ENCODE assay signal across 23 cellular contexts in genomic region chr19:37975071-37975470, GRCh38.
DNase-seq lines count a peak whose midpoint lies in the region; ATAC-seq, FAIRE-seq and TF ChIP-seq lines count a peak whose summit lies in the region.
"Had no signal": no experiment of that assay in that cellular context is flagged by ENCODE, and none has a peak within 500 bp of the region (broad histone marks: within the 10 kb centered on the region; RNA-seq: fewer than 3 reads in every experiment).

No MANE protein-coding gene starts in this region.

- H3K36me3 Mint-ChIP-seq in neural progenitor cell = peaks cover 18% of the 10 kb centered on the region

- H3K27ac Mint-ChIP-seq in neural progenitor cell = peak overlapping the region; percentile 10
- H3K27ac Mint-ChIP-seq: activated naive CD8-positive, alpha-beta T cell; endodermal cell had no signal

- peaks cover 0 to 6% (median 4%) of the 10 kb centered on the region in 4 donors for H3K9me3 ChIP-seq in liver (ENCODE audit: control insufficient read depth in 4 of 4, low read length in 3 of 4)
- no peaks in the 10 kb centered on the region for H3K9me3 ChIP-seq in HepG2 (ENCODE audit: low read length)
- peaks cover 0 to 10% (median 0%) of the 10 kb centered on the region in 4 donors for H3K9me3 ChIP-seq in Peyer's patch
- no peaks in the 10 kb centered on the region for H3K9me3 ChIP-seq in neural progenitor cell (ENCODE audit: low read depth)

- peaks cover 14% of the 10 kb centered on the region for H3F3A ChIP-seq in neural progenitor cell (ENCODE audit: low read depth)

- 86% methylated on average over 13 of the region's 13 CpGs for WGBS in liver
- 94% methylated on average over 12 of the region's 13 CpGs for WGBS in HepG2 (ENCODE audit: low lambda C conversion rate)

- H3K9ac ChIP-seq in liver (ENCODE audit: low read depth in 1 of 2, low read length in 2 of 2) = no peak overlapping the region
- no peak overlapping the region for H3K9ac ChIP-seq in HepG2 (ENCODE audit: insufficient read depth, low read depth, low read length)
- no peak overlapping the region for H3K9ac ChIP-seq in neural progenitor cell

- H2AFZ ChIP-seq in HepG2 (ENCODE audit: low read length) (no peak overlapping the region), neural progenitor cell (replicated peaks) (no peak overlapping the region)

- H3K27ac ChIP-seq in liver (ENCODE audit: low read depth in 1 of 2, low read length in 2 of 2) (no peak overlapping the region), HepG2 (ENCODE audit: extremely low read length, insufficient read depth, low read length) (no peak overlapping the region), Peyer's patch (peak overlapping the region in 1 of 4 donors; percentile 74), neural progenitor cell (no peak overlapping the region)
- H3K27ac ChIP-seq: C4-2B, left ventricle myocardium inferior had no signal

- DNase-seq in HepG2 (ENCODE audit: low spot score) = no peak
- peak; percentile 20 to 61 (median 57) for DNase-seq in Peyer's patch
- DNase-seq in neural progenitor cell (ENCODE audit: low spot score) = no peak
- no peak for DNase-seq in HT-29 (ENCODE audit: low spot score)
- DNase-seq in activated CD4-positive, alpha-beta T cell treated with anti-CD3 and anti-CD28 coated beads, Interleukin-2, amount 50 U/mL, for 4 hours = no peak
- DNase-seq: activated T-cell treated with anti-CD3 and anti-CD28 coated beads, Interleukin-2, amount 50 U/mL, for 48 hours; DMS 273 treated with DMSO at 0.1 percent for 48 hours; endodermal cell; GF-D8; glutamatergic neuron; left ventricle myocardium inferior; NCI-H1417; NCI-H2171; stimulated activated CD4-positive, alpha-beta T cell treated with anti-CD3 and anti-CD28 coated beads, Interleukin-1b, Interleukin-23, amount 100 ng/mL, for 48 hours; stimulated activated naive CD8-positive, alpha-beta T cell treated with anti-CD3 and anti-CD28 coated beads, Interleukin-15, amount 100 ng/mL, for 72 hours; trophoblast cell had no signal

- no TSS peak for BruUV-seq in HepG2 (replicated peaks; lab: Mats Ljungman, UMichigan)

- no peak for TF ChIP-seq EP300 in HepG2 (IDR thresholded peaks at IDR 0.05; ENCODE audit: low read depth in 2 of 2, low read length in 2 of 2)
- TF ChIP-seq EP300 in HepG2 (CRISPR knock-in tag; IDR thresholded peaks at IDR 0.05; ENCODE audit: borderline replicate concordance) = no peak

- ATAC-seq in HepG2 = no peak
- ATAC-seq in GM18867 (IDR thresholded peaks at IDR 0.05; ENCODE audit: unreplicated experiment) = no peak
- ATAC-seq in HG02870 (IDR thresholded peaks at IDR 0.05; ENCODE audit: unreplicated experiment) = no peak
- ATAC-seq: Panc1; stimulated activated naive CD8-positive, alpha-beta T cell treated with anti-CD3 and anti-CD28 coated beads, Interleukin-15, amount 100 ng/mL, for 72 hours had no signal

- H4K20me1 ChIP-seq in HepG2 (ENCODE audit: insufficient read depth, low read length) (no peaks in the 10 kb centered on the region), neural progenitor cell (ENCODE audit: low read depth) (no peaks in the 10 kb centered on the region)

- H3K9me3 Mint-ChIP-seq in neural progenitor cell = peaks cover 19% of the 10 kb centered on the region

- in situ Hi-C loops in HepG2 (cut with HindIII; ENCODE audit: extremely low pct_ligation_motif_present, low pct_unique_long_range_greater_than_20kb) = no loop called here

- TF ChIP-seq CTCF in liver (IDR thresholded peaks at IDR 0.05; ENCODE audit: low read depth, low read length, missing input control) (no peak), HepG2 (CRISPR knock-in tag; IDR thresholded peaks at IDR 0.05) (no peak), Peyer's patch (IDR thresholded peaks at IDR 0.05) (peak in 1 of 6 experiments; percentile 21), neural progenitor cell (IDR thresholded peaks at IDR 0.05) (no peak)

- H3K4me1 ChIP-seq in liver (ENCODE audit: control insufficient read depth in 4 of 4, insufficient read depth in 4 of 4, low read length in 3 of 4) (peaks cover 0 to 5% (median 0%) of the 10 kb centered on the region in 4 donors), HepG2 (ENCODE audit: insufficient read depth, low read length) (peaks cover 15% of the 10 kb centered on the region), Peyer's patch (peaks cover 0 to 9% (median 4%) of the 10 kb centered on the region in 4 donors), neural progenitor cell (peaks cover 27% of the 10 kb centered on the region)
- H3K4me1 ChIP-seq: left ventricle myocardium inferior had no signal

- H3K4me2 ChIP-seq in HepG2 (ENCODE audit: low read depth, low read length) (no peak overlapping the region), neural progenitor cell (no peak overlapping the region)

- no peaks in the 10 kb centered on the region for H3K27me3 Mint-ChIP-seq in neural progenitor cell (ENCODE audit: insufficient read depth, low read depth)
- H3K27me3 Mint-ChIP-seq: activated naive CD8-positive, alpha-beta T cell; stimulated activated naive CD8-positive, alpha-beta T cell treated with anti-CD3 and anti-CD28 coated beads, Interleukin-15, amount 100 ng/mL, for 72 hours had no signal

- CTCF ChIA-PET in HepG2 (lab: Yijun Ruan, JAX; ENCODE audit: low intra/inter-chr PET ratio, low total read pairs) = no interaction called here

- H3K27me3 ChIP-seq in liver (ENCODE audit: control insufficient read depth in 4 of 4, insufficient read depth in 4 of 4, low read length in 3 of 4) = no peaks in the 10 kb centered on the region
- no peaks in the 10 kb centered on the region for H3K27me3 ChIP-seq in HepG2 (ENCODE audit: control insufficient read depth in 1 of 2, insufficient read depth in 2 of 2, low read length in 2 of 2)
- no peaks in the 10 kb centered on the region for H3K27me3 ChIP-seq in Peyer's patch
- H3K27me3 ChIP-seq in neural progenitor cell = no peaks in the 10 kb centered on the region

- peaks cover 16% of the 10 kb centered on the region for H3K4me1 Mint-ChIP-seq in neural progenitor cell
- H3K4me1 Mint-ChIP-seq: endodermal cell; stimulated activated naive CD8-positive, alpha-beta T cell treated with anti-CD3 and anti-CD28 coated beads, Interleukin-15, amount 100 ng/mL, for 72 hours had no signal

- no peak for TF ChIP-seq POLR2A in HepG2 (IDR thresholded peaks at IDR 0.05; ENCODE audit: insufficient read depth in 1 of 2, low read depth in 2 of 2, low read length in 2 of 2)
- no peak for TF ChIP-seq POLR2A in Peyer's patch (IDR thresholded peaks at IDR 0.05)

- TF ChIP-seq RAD21 in liver (IDR thresholded peaks at IDR 0.05) (peak; percentile 9 to 11), HepG2 (CRISPR knock-in tag; IDR thresholded peaks at IDR 0.05) (no peak)

- H3K36me3 ChIP-seq in liver (ENCODE audit: control insufficient read depth in 4 of 4, insufficient read depth in 3 of 4, low read depth in 1 of 4, low read length in 3 of 4) (no peaks in the 10 kb centered on the region), HepG2 (replicated peaks in 1 of 2; ENCODE audit: control insufficient read depth in 1 of 2, insufficient read depth in 2 of 2, low read length in 2 of 2) (no peaks in the 10 kb centered on the region), Peyer's patch (peaks cover 0 to 3% (median 0%) of the 10 kb centered on the region in 3 donors), neural progenitor cell (no peaks in the 10 kb centered on the region)

- H3K4me3 ChIP-seq in liver (ENCODE audit: low read depth in 1 of 3, low read length in 3 of 3) (no peak overlapping the region), HepG2 (replicated peaks in 1 of 3; ENCODE audit: insufficient read depth in 1 of 3, low read depth in 2 of 3, low read length in 3 of 3) (no peak overlapping the region), Peyer's patch (no peak overlapping the region), neural progenitor cell (no peak overlapping the region)
- H3K4me3 ChIP-seq: left ventricle myocardium inferior had no signal

- no peak for FAIRE-seq in HepG2 (lab: Jason Lieb, UNC)
- FAIRE-seq: A204.1 had no signal

- intact Hi-C loops in HepG2 (cut with micrococcal nuclease; ENCODE audit: unreplicated experiment) = no loop called here

- POLR2A ChIA-PET in HepG2 (lab: Yijun Ruan, JAX) = no interaction called here

- no peak overlapping the region for H3K4me3 Mint-ChIP-seq in neural progenitor cell
- H3K4me3 Mint-ChIP-seq: activated naive CD8-positive, alpha-beta T cell; endodermal cell; stimulated activated naive CD8-positive, alpha-beta T cell treated with anti-CD3 and anti-CD28 coated beads, Interleukin-15, amount 100 ng/mL, for 72 hours had no signal

- H3K79me2 ChIP-seq in HepG2 (ENCODE audit: insufficient read depth, low read length) (no peaks in the 10 kb centered on the region), neural progenitor cell (ENCODE audit: low read depth) (peaks cover 80% of the 10 kb centered on the region)

TF ChIP-seq in liver, 16 proteins besides CTCF, POLR2A, EP300 and RAD21 (continues in another document):
- TF ChIP-seq YY1 (IDR thresholded peaks at IDR 0.05) (no peak), ZBTB33 (IDR thresholded peaks at IDR 0.05) (no peak)

TF ChIP-seq in HepG2, 621 proteins besides CTCF, POLR2A, EP300 and RAD21:
- TF ChIP-seq MXD1 (CRISPR knock-in tag; IDR thresholded peaks at IDR 0.05) (no peak), GZF1 (CRISPR knock-in tag; IDR thresholded peaks at IDR 0.05) (no peak), CREB3 (CRISPR knock-in tag; IDR thresholded peaks at IDR 0.05) (no peak), POLR2G (IDR thresholded peaks at IDR 0.05; ENCODE audit: low read depth, low read length) (no peak), MEF2D (CRISPR knock-in tag; IDR thresholded peaks at IDR 0.05) (no peak)

Comparison
In these comparisons a context has a peak if more than half of its experiments do, and no peak if none do; other contexts are left out.
1. DNase-seq: peak in Peyer's patch (3 of 3); none in HepG2 (single experiment), neural progenitor cell (single experiment), HT-29 (single experiment) and activated CD4-positive, alpha-beta T cell treated with anti-CD3 and anti-CD28 coated beads, Interleukin-2, amount 50 U/mL, for 4 hours (0 of 2).